In genomic region chr14:20801726-20802125, GRCh38 we compare ENCODE assay signal across 19 cellular contexts. TPM values are rescaled to one million over a fixed set of nuclear protein-coding genes. Genes with fewer than 3 reads are reported as not detected.
DNase-seq lines count a peak whose midpoint lies in the region; FAIRE-seq and TF ChIP-seq lines count a peak whose summit lies in the region.
"Had no signal": no experiment of that assay in that cellular context is flagged by ENCODE, and none has a peak within 500 bp of the region (broad histone marks: within the 10 kb centered on the region; RNA-seq: fewer than 3 reads in every experiment).

No MANE protein-coding gene starts in this region.

- H3K4me3 ChIP-seq in HEK293 (ENCODE audit: low read depth, low read length) (no peak overlapping the region), endothelial cell of umbilical vein (replicated peaks in 1 of 3; ENCODE audit: insufficient read depth in 1 of 3, low read depth in 1 of 3, low read length in 3 of 3) (peak overlapping the region; percentile 50 to 87 (median 63))

- H3K4me2 ChIP-seq in endothelial cell of umbilical vein (ENCODE audit: insufficient read depth, low read length), result peak overlapping the region; percentile 95
- H3K4me2 ChIP-seq: KMS-11 had no signal

- no peak overlapping the region for H3K27ac Mint-ChIP-seq in activated naive CD4-positive, alpha-beta T cell treated with anti-CD3 and anti-CD28 coated beads for 36 hours
- H3K27ac Mint-ChIP-seq: T-helper 2 cell treated with Interferon-gamma antibody and Interleukin-4, amounts not matched to agents 5 μg/mL and 100 μg/mL, for 36 hours had no signal

- peaks cover 13% of the 10 kb centered on the region for H3K79me2 ChIP-seq in endothelial cell of umbilical vein (ENCODE audit: control insufficient read depth, insufficient read depth, low read length)

- peaks cover 3% of the 10 kb centered on the region for H3K4me1 Mint-ChIP-seq in activated naive CD4-positive, alpha-beta T cell treated with anti-CD3 and anti-CD28 coated beads for 36 hours (ENCODE audit: low read depth)

- no peaks in the 10 kb centered on the region for H3K36me3 ChIP-seq in HEK293 (ENCODE audit: control insufficient read depth in 2 of 2, insufficient read depth in 1 of 2, low read length in 2 of 2)
- H3K36me3 ChIP-seq in endothelial cell of umbilical vein (ENCODE audit: control insufficient read depth in 2 of 2, extremely low read depth in 1 of 2, insufficient read depth in 2 of 2, low read length in 2 of 2), result no peaks in the 10 kb centered on the region

- TF ChIP-seq POLR2A in endothelial cell of umbilical vein (IDR thresholded peaks at IDR 0.05; ENCODE audit: low read depth, low read length) (peak; percentile 16), GM12891 (IDR thresholded peaks at IDR 0.05; ENCODE audit: low read depth, low read length) (no peak)

- no peaks in the 10 kb centered on the region for H3K9me1 ChIP-seq in endothelial cell of umbilical vein (replicated peaks; ENCODE audit: control insufficient read depth, extremely low read depth, insufficient read depth, low read length)

- intact Hi-C loops in endothelial cell of umbilical vein (cut with micrococcal nuclease), result loop anchor here (1.0 to 5.0 kb wide), 5 partner anchors 20 to 169 kb away; partner anchors contain the start of gene RNASE6
- intact Hi-C loops in activated naive CD4-positive, alpha-beta T cell treated with anti-CD3 and anti-CD28 coated beads for 36 hours (cut with micrococcal nuclease), result no loop called here

- peak overlapping the region; percentile 67 for H3K9ac ChIP-seq in endothelial cell of umbilical vein (replicated peaks; ENCODE audit: extremely low read depth, insufficient read depth, low read length)
- H3K9ac ChIP-seq: KMS-11 had no signal

- POLR2A ChIA-PET in HEK293 (lab: Yijun Ruan, JAX), result no interaction called here
- POLR2A ChIA-PET in endothelial cell of umbilical vein (lab: Charles Lee), result no interaction called here

- CTCF ChIA-PET in HEK293 (lab: Yijun Ruan, JAX) (interaction anchor here (0.6 kb wide), 1 partner anchor 75 kb away, joined by 3 read pairs; no protein-coding TSS in a partner anchor), endothelial cell of umbilical vein (lab: Charles Lee) (interaction anchor here (1.1 to 5.5 kb wide), 11 partner anchors 12 to 188 kb away, joined by 3 to 28 read pairs (median 9); partner anchors contain the start of gene RNASE6)
- CTCF ChIA-PET in activated naive CD4-positive, alpha-beta T cell treated with anti-CD3 and anti-CD28 coated beads for 36 hours (lab: Charles Lee), result no interaction called here

- H3K9me3 Mint-ChIP-seq in activated naive CD4-positive, alpha-beta T cell treated with anti-CD3 and anti-CD28 coated beads for 36 hours, result no peaks in the 10 kb centered on the region
- H3K9me3 Mint-ChIP-seq: T-helper 2 cell treated with Interferon-gamma antibody and Interleukin-4, amounts not matched to agents 5 μg/mL and 100 μg/mL, for 36 hours had no signal

- H3K4me3 Mint-ChIP-seq in activated naive CD4-positive, alpha-beta T cell treated with anti-CD3 and anti-CD28 coated beads for 36 hours, result no peak overlapping the region
- H3K4me3 Mint-ChIP-seq: CD4-positive, CD25-positive, alpha-beta regulatory T cell; T-helper 2 cell treated with Interferon-gamma antibody and Interleukin-4, amounts not matched to agents 5 μg/mL and 100 μg/mL, for 36 hours had no signal

- no TSS peak for BruUV-seq in endothelial cell of umbilical vein (replicated peaks; lab: Mats Ljungman, UMichigan)

- H3K9me3 ChIP-seq in HEK293 (ENCODE audit: control insufficient read depth, insufficient read depth, low read depth, low read length) (no peaks in the 10 kb centered on the region), endothelial cell of umbilical vein (replicated peaks; ENCODE audit: control insufficient read depth, insufficient read depth, low read length) (no peaks in the 10 kb centered on the region)

- TF ChIP-seq CTCF in HEK293 (tag by site-specific recombination; IDR thresholded peaks at IDR 0.05) (no peak), endothelial cell of umbilical vein (IDR thresholded peaks at IDR 0.05; ENCODE audit: extremely low read depth in 1 of 2, insufficient read depth in 1 of 2, low read depth in 1 of 2, low read length in 2 of 2) (peak in 1 of 2 donors; percentile 18)

- H2AFZ ChIP-seq in endothelial cell of umbilical vein (ENCODE audit: low read depth, low read length), result peak overlapping the region; percentile 69

- H3K36me3 Mint-ChIP-seq in activated naive CD4-positive, alpha-beta T cell treated with anti-CD3 and anti-CD28 coated beads for 36 hours (ENCODE audit: low read depth), result no peaks in the 10 kb centered on the region
- H3K36me3 Mint-ChIP-seq: CD4-positive, CD25-positive, alpha-beta regulatory T cell had no signal

- no peaks in the 10 kb centered on the region for H3K27me3 Mint-ChIP-seq in activated naive CD4-positive, alpha-beta T cell treated with anti-CD3 and anti-CD28 coated beads for 36 hours (ENCODE audit: low read depth)

- no peaks in the 10 kb centered on the region for H4K20me1 ChIP-seq in endothelial cell of umbilical vein (replicated peaks; ENCODE audit: control insufficient read depth, extremely low read depth, insufficient read depth, low read length)

- peak; percentile 72 for FAIRE-seq in endothelial cell of umbilical vein (lab: Jason Lieb, UNC)
- FAIRE-seq in GM12891 (lab: Jason Lieb, UNC), result no peak
- FAIRE-seq: endometrium had no signal

- H3K27ac ChIP-seq in HEK293 (ENCODE audit: extremely low read depth, low read depth, low read length) (no peak overlapping the region), endothelial cell of umbilical vein (ENCODE audit: insufficient read depth, low read depth, low read length) (peak overlapping the region; percentile 76), temporal lobe (ENCODE audit: low read depth, low read length) (peak overlapping the region; percentile 97)
- H3K27ac ChIP-seq: KMS-11 had no signal

- no peaks in the 10 kb centered on the region for H3K27me3 ChIP-seq in endothelial cell of umbilical vein (ENCODE audit: control insufficient read depth in 2 of 2, insufficient read depth in 2 of 2, low read length in 2 of 2)

- DNase-seq in endothelial cell of umbilical vein (ENCODE audit: low read depth, low spot score), result peak; percentile 50
- DNase-seq in mucosa of gallbladder (ENCODE audit: low spot score), result peak; percentile 38
- no peak for DNase-seq in HK-2 (ENCODE audit: unreplicated experiment)
- DNase-seq in DMS114 treated with DMSO at 0.1 percent for 48 hours (lab: John Stamatoyannopoulos, UW; ENCODE audit: unreplicated experiment), result no peak
- DNase-seq in activated naive CD4-positive, alpha-beta T cell treated with anti-CD3 and anti-CD28 coated beads for 36 hours, result no peak
- no peak for DNase-seq in GM12891 (ENCODE audit: insufficient read length, low spot score)
- DNase-seq: activated CD8-positive, alpha-beta memory T cell treated with anti-CD3 and anti-CD28 coated beads for 24 hours; CD4-positive, CD25-positive, alpha-beta regulatory T cell; NCI-H2081; stimulated activated CD4-positive, alpha-beta T cell treated with anti-CD3 and anti-CD28 coated beads, Interleukin-4, amount 100 ng/mL, for 1 hour had no signal

- H3K4me1 ChIP-seq in HEK293 (ENCODE audit: control insufficient read depth, insufficient read depth, low read length) (no peaks in the 10 kb centered on the region), endothelial cell of umbilical vein (ENCODE audit: control insufficient read depth, extremely low read depth, insufficient read depth, low read length) (peaks cover 46% of the 10 kb centered on the region)

- dilution Hi-C loops in endothelial cell of umbilical vein (cut with MboI; ENCODE audit: extremely low pct_ligation_motif_present, low sequenced_read_pairs), result no loop called here

RNA-seq across cellular contexts. Expression of gene RNASE1, which starts 0.9 kb away (rescaled TPM):
- total RNA-seq in endothelial cell of umbilical vein (182 and 216 TPM in 2 replicates), mucosa of gallbladder (609 TPM), temporal lobe (8.9 TPM)
- polyA plus RNA-seq in endothelial cell of umbilical vein, result 909 and 1,090 TPM in 2 replicates
- 669 and 743 TPM in 2 replicates for polyA plus RNA-seq in endothelial cell of umbilical vein (2011; cell fraction: cytosol; rRNA removed)
- 138 and 187 TPM in 2 replicates for polyA plus RNA-seq in endothelial cell of umbilical vein (2011; cell fraction: nucleus; rRNA removed)
- polyA plus RNA-seq in endothelial cell of umbilical vein (2012), result 111 TPM in 2 replicates
- 628 and 752 TPM in 2 replicates for polyA minus RNA-seq in endothelial cell of umbilical vein
- not detected for polyA minus RNA-seq in endothelial cell of umbilical vein (2011; cell fraction: cytosol; rRNA and poly(A)+ RNA removed)
- polyA minus RNA-seq in endothelial cell of umbilical vein (2011; cell fraction: nucleus; rRNA and poly(A)+ RNA removed), result 35.0 and 51.5 TPM in 2 replicates
- total RNA-seq in activated naive CD4-positive, alpha-beta T cell treated with anti-CD3 and anti-CD28 coated beads for 36 hours, result not detected
- polyA plus RNA-seq in GM12891 (2012; ENCODE audit: low read depth, missing spikeins), result 0.10 TPM
- total RNA-seq: CD4-positive, CD25-positive, alpha-beta regulatory T cell; OCI-LY7 had no signal
- polyA plus RNA-seq: CD4-positive, CD25-positive, alpha-beta regulatory T cell; neural cell had no signal

RNA-seq across cellular contexts. Expression of gene RNASE6, which starts 20.7 kb away (rescaled TPM):
- total RNA-seq in endothelial cell of umbilical vein (0.33 TPM in 1 of 2 replicates, not detected in the other), mucosa of gallbladder (17.3 TPM), temporal lobe (1.2 TPM)
- polyA plus RNA-seq in endothelial cell of umbilical vein, result 0.70 and 0.79 TPM in 2 replicates
- 0.52 and 0.54 TPM in 2 replicates for polyA plus RNA-seq in endothelial cell of umbilical vein (2011; cell fraction: cytosol; rRNA removed)
- not detected in 2 replicates for polyA plus RNA-seq in endothelial cell of umbilical vein (2011; cell fraction: nucleus; rRNA removed)
- 0.28 TPM in 1 of 2 replicates, not detected in the other for polyA plus RNA-seq in endothelial cell of umbilical vein (2012)
- polyA minus RNA-seq in endothelial cell of umbilical vein, result 0.80 and 1.0 TPM in 2 replicates
- not detected for polyA minus RNA-seq in endothelial cell of umbilical vein (2011; cell fraction: cytosol; rRNA and poly(A)+ RNA removed)
- not detected in 2 replicates for polyA minus RNA-seq in endothelial cell of umbilical vein (2011; cell fraction: nucleus; rRNA and poly(A)+ RNA removed)
- total RNA-seq in activated naive CD4-positive, alpha-beta T cell treated with anti-CD3 and anti-CD28 coated beads for 36 hours, result under 1 TPM; 0.45 to 0.57 TPM
- polyA plus RNA-seq in GM12891 (2012; ENCODE audit: low read depth, missing spikeins), result 31.0 TPM
- total RNA-seq: H4 had no signal
- polyA plus RNA-seq: neural cell had no signal

RNA-seq across cellular contexts. Expression of gene EDDM3B, which starts 33.5 kb away (rescaled TPM):
- total RNA-seq in endothelial cell of umbilical vein, result not detected in 2 replicates
- polyA plus RNA-seq in endothelial cell of umbilical vein, result not detected in 2 replicates
- polyA plus RNA-seq in endothelial cell of umbilical vein (2011; cell fraction: cytosol; rRNA removed), result not detected in 2 replicates
- not detected in 2 replicates for polyA plus RNA-seq in endothelial cell of umbilical vein (2011; cell fraction: nucleus; rRNA removed)
- polyA plus RNA-seq in endothelial cell of umbilical vein (2012), result not detected in 2 replicates
- polyA minus RNA-seq in endothelial cell of umbilical vein, result not detected in 2 replicates
- polyA minus RNA-seq in endothelial cell of umbilical vein (2011; cell fraction: cytosol; rRNA and poly(A)+ RNA removed), result not detected
- polyA minus RNA-seq in endothelial cell of umbilical vein (2011; cell fraction: nucleus; rRNA and poly(A)+ RNA removed), result not detected in 2 replicates
- total RNA-seq in mucosa of gallbladder, result not detected
- not detected for total RNA-seq in temporal lobe
- total RNA-seq in activated naive CD4-positive, alpha-beta T cell treated with anti-CD3 and anti-CD28 coated beads for 36 hours, result not detected
- polyA plus RNA-seq in GM12891 (2012; ENCODE audit: low read depth, missing spikeins), result not detected
- total RNA-seq: CD4-positive, CD25-positive, alpha-beta regulatory T cell; H4; OCI-LY7; subcutaneous adipose tissue had no signal
- polyA plus RNA-seq: CD4-positive, CD25-positive, alpha-beta regulatory T cell; neural cell had no signal

RNA-seq across cellular contexts. Expression of gene EDDM3A, which starts 56.0 kb away (rescaled TPM):
- total RNA-seq in endothelial cell of umbilical vein (not detected in 2 replicates), mucosa of gallbladder (not detected), temporal lobe (not detected)
- not detected in 2 replicates for polyA plus RNA-seq in endothelial cell of umbilical vein
- polyA plus RNA-seq in endothelial cell of umbilical vein (2011; cell fraction: cytosol; rRNA removed), result not detected in 2 replicates
- polyA plus RNA-seq in endothelial cell of umbilical vein (2011; cell fraction: nucleus; rRNA removed), result not detected in 2 replicates
- not detected in 2 replicates for polyA plus RNA-seq in endothelial cell of umbilical vein (2012)
- not detected in 2 replicates for polyA minus RNA-seq in endothelial cell of umbilical vein
- polyA minus RNA-seq in endothelial cell of umbilical vein (2011; cell fraction: cytosol; rRNA and poly(A)+ RNA removed), result not detected
- polyA minus RNA-seq in endothelial cell of umbilical vein (2011; cell fraction: nucleus; rRNA and poly(A)+ RNA removed), result not detected in 2 replicates
- not detected for total RNA-seq in activated naive CD4-positive, alpha-beta T cell treated with anti-CD3 and anti-CD28 coated beads for 36 hours
- polyA plus RNA-seq in GM12891 (2012; ENCODE audit: low read depth, missing spikeins), result not detected
- total RNA-seq: CD4-positive, CD25-positive, alpha-beta regulatory T cell; H4; OCI-LY7; subcutaneous adipose tissue had no signal
- polyA plus RNA-seq: CD4-positive, CD25-positive, alpha-beta regulatory T cell; neural cell had no signal

Comparison
In these comparisons a context has a peak if more than half of its experiments do, and no peak if none do; other contexts are left out.
1. DNase-seq: peak in endothelial cell of umbilical vein (single experiment) and mucosa of gallbladder (single experiment); none in HK-2 (single experiment), DMS114 treated with DMSO at 0.1 percent for 48 hours (single experiment), activated naive CD4-positive, alpha-beta T cell treated with anti-CD3 and anti-CD28 coated beads for 36 hours (single experiment) and GM12891 (single experiment).
2. RNA of gene RNASE1, which starts 0.9 kb away (total RNA-seq): 609 TPM in mucosa of gallbladder (single experiment) and 182 to 216 TPM in endothelial cell of umbilical vein; 8.9 TPM in temporal lobe (single experiment) and not detected in activated naive CD4-positive, alpha-beta T cell treated with anti-CD3 and anti-CD28 coated beads for 36 hours; every median in the first group is over 10 times any median in the second.